In the genomic region with DNA sequence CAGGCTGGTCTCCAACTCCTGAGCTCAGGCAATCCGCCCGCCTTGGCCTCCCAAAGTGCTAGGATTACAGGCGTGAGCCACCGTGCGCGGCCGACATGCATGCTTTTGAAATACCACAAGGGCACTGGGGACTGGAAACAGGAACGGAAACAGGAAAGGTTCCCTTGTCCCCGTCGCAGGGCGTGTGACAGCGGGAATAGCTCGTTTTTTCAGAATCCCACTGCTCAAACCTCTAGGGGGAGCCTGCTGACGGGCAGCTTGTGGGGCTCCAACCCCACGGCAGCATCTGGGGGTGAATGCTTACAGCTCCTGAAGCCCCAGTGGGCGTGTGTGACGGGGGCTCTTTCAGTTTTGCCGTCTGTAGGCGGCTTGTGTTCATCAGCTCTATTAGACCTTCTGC, we compare ENCODE assay signal across 8 cellular contexts. TPM values are rescaled to one million over a fixed set of nuclear protein-coding genes. Genes with fewer than 3 reads are reported as not detected.
A peak's percentile ranks its signal among the peaks of the same experiment; 100 is the strongest.
DNase-seq lines count a peak whose midpoint lies in the region; ATAC-seq and TF ChIP-seq lines count a peak whose summit lies in the region.

No MANE protein-coding gene starts in this region.

- 30 to 44% methylated on average over 19 of the region's 19 CpGs for WGBS in GM23248 (ENCODE audit: low coverage in 1 of 2, low lambda C conversion rate in 2 of 2, missing lambda C conversion rate in 2 of 2), 2 experiments

- no peak overlapping the region for H2AFZ ChIP-seq in GM23248

- TF ChIP-seq CTCF in chondrocyte (IDR thresholded peaks at IDR 0.05): peak; percentile 55

- H3K9ac ChIP-seq in GM23248: no peak overlapping the region

- in situ Hi-C loops in GM23248 (cut with MboI): loop anchor here (25.0 kb wide), 1 partner anchor 221 kb away; no protein-coding TSS in a partner anchor

- H3K4me1 ChIP-seq in GM23248 (ENCODE audit: insufficient read depth): no peaks in the 10 kb centered on the region

- no peak overlapping the region for H3K4me3 ChIP-seq in GM23248

- no peaks in the 10 kb centered on the region for H3K79me2 ChIP-seq in GM23248 (ENCODE audit: insufficient read depth)

- no peaks in the 10 kb centered on the region for H3K9me3 Mint-ChIP-seq in chondrocyte (ENCODE audit: low read depth)

- H3K27ac Mint-ChIP-seq in chondrocyte (ENCODE audit: unreplicated experiment): no peak overlapping the region

- no peak overlapping the region for H3K4me2 ChIP-seq in GM23248 (ENCODE audit: unreplicated experiment)

- no peak overlapping the region for H3K4me3 Mint-ChIP-seq in chondrocyte (ENCODE audit: unreplicated experiment)

- peak; percentile 24 for DNase-seq in GM23248
- peak in 4 of 5 experiments; percentile 8 to 52 (median 16) for DNase-seq in T-helper 2 cell
- no peak for DNase-seq in chondrocyte (ENCODE audit: low spot score)
- peak; percentile 31 for DNase-seq in pons (ENCODE audit: low spot score)
- DNase-seq in AG08395 (ENCODE audit: low spot score): no peak

- H3K36me3 ChIP-seq in GM23248 (ENCODE audit: low read depth): no peaks in the 10 kb centered on the region

- H3K27me3 ChIP-seq in GM23248 (replicated peaks; ENCODE audit: insufficient read depth): peaks cover 37% of the 10 kb centered on the region

- H3K36me3 Mint-ChIP-seq in chondrocyte (ENCODE audit: low read depth): no peaks in the 10 kb centered on the region

- H3F3A ChIP-seq in GM23248 (ENCODE audit: insufficient read depth): no peaks in the 10 kb centered on the region

- no peaks in the 10 kb centered on the region for H3K9me2 ChIP-seq in GM23248 (ENCODE audit: insufficient read depth)

- H4K20me1 ChIP-seq in GM23248 (ENCODE audit: insufficient read depth): no peaks in the 10 kb centered on the region

- H3K27ac ChIP-seq in GM23248: no peak overlapping the region

- ATAC-seq in GM21447 (IDR thresholded peaks at IDR 0.05; ENCODE audit: unreplicated experiment): no peak
- ATAC-seq in GM21528 (IDR thresholded peaks at IDR 0.05; ENCODE audit: low FRiP score, unreplicated experiment): no peak
- no peak for ATAC-seq in GM21576 (IDR thresholded peaks at IDR 0.05; ENCODE audit: unreplicated experiment)

- H3K9me3 ChIP-seq in GM23248 (ENCODE audit: low read depth): no peaks in the 10 kb centered on the region

- H3K4me1 Mint-ChIP-seq in chondrocyte (ENCODE audit: low read depth): peaks cover 2% of the 10 kb centered on the region

- peaks cover 32% of the 10 kb centered on the region for H3K27me3 Mint-ChIP-seq in chondrocyte (ENCODE audit: low read depth)

RNA-seq across cellular contexts. Expression of a gene that starts 18.8 kb away (rescaled TPM):
- not detected in 2 replicates for total RNA-seq in GM23248 (2014; rRNA removed; shearing (Covaris generic))
- not detected in 2 replicates for polyA plus RNA-seq in GM23248 (2016; fragmentation: Nextera tagmentation; extraction: Ambion mirVana)
- total RNA-seq in chondrocyte: not detected in 3 replicates

RNA-seq across cellular contexts. Expression of a gene that starts 45.7 kb away (rescaled TPM):
- total RNA-seq in GM23248 (2014; rRNA removed; shearing (Covaris generic)): 0.97 TPM in 1 of 2 replicates, not detected in the other
- 0.63 and 0.75 TPM in 2 replicates for polyA plus RNA-seq in GM23248 (2016; fragmentation: Nextera tagmentation; extraction: Ambion mirVana)
- total RNA-seq in chondrocyte: 0.46 to 1.9 TPM (median 0.97 TPM) in 3 replicates

RNA-seq across cellular contexts. Expression of a gene that starts 53.4 kb away (rescaled TPM):
- not detected in 2 replicates for total RNA-seq in GM23248 (2014; rRNA removed; shearing (Covaris generic))
- polyA plus RNA-seq in GM23248 (2016; fragmentation: Nextera tagmentation; extraction: Ambion mirVana): not detected in 2 replicates
- not detected in 3 replicates for total RNA-seq in chondrocyte

Comparison
In these comparisons a context has a peak if more than half of its experiments do, and no peak if none do; other contexts are left out.
1. DNase-seq: peak in GM23248 (single experiment), T-helper 2 cell (4 of 5) and pons (single experiment); none in chondrocyte (single experiment) and AG08395 (single experiment).